1 cellular context compared by ENCODE assay signal in genomic region chr2:6993230-6993640, GRCh38.
TF ChIP-seq lines count a peak whose summit lies in the region.

No MANE protein-coding gene starts in this region.

TF ChIP-seq in HepG2, 621 proteins besides CTCF, POLR2A, EP300 and RAD21 (continued from another document):
- TF ChIP-seq ZNF646 (CRISPR knock-in tag; IDR thresholded peaks at IDR 0.05): no peak
- TF ChIP-seq ZNF605 (CRISPR knock-in tag; IDR thresholded peaks at IDR 0.05): no peak
- no peak for TF ChIP-seq MYNN (CRISPR knock-in tag; IDR thresholded peaks at IDR 0.05; ENCODE audit: low read depth)
- no peak for TF ChIP-seq ZNF883 (CRISPR knock-in tag; IDR thresholded peaks at IDR 0.05; ENCODE audit: not compliant biosample characterization)
- TF ChIP-seq FOXP4 (CRISPR knock-in tag; IDR thresholded peaks at IDR 0.05): no peak
- TF ChIP-seq ZNF567 (CRISPR knock-in tag; IDR thresholded peaks at IDR 0.05; ENCODE audit: borderline replicate concordance): no peak
- no peak for TF ChIP-seq ZNF354B (CRISPR knock-in tag; IDR thresholded peaks at IDR 0.05)
- TF ChIP-seq ONECUT2 (CRISPR knock-in tag; IDR thresholded peaks at IDR 0.05): no peak
- TF ChIP-seq ZFP41 (CRISPR knock-in tag; IDR thresholded peaks at IDR 0.05; ENCODE audit: borderline replicate concordance): no peak
